ENCODE assay signal across 18 cellular contexts in genomic region chr6:1383729-1384548, GRCh38. TPM values are rescaled to one million over a fixed set of nuclear protein-coding genes. Genes with fewer than 3 reads are reported as not detected.
DNase-seq lines count a peak whose midpoint lies in the region; ATAC-seq, FAIRE-seq and TF ChIP-seq lines count a peak whose summit lies in the region.
"Had no signal": no experiment of that assay in that cellular context is flagged by ENCODE, and none has a peak within 500 bp of the region (broad histone marks: within the 10 kb centered on the region; RNA-seq: fewer than 3 reads in every experiment).

No MANE protein-coding gene starts in this region.

- H3K36me3 ChIP-seq in NT2/D1 (ENCODE audit: insufficient read depth, insufficient read length, low read length) (no peaks in the 10 kb centered on the region), endothelial cell of umbilical vein (ENCODE audit: control insufficient read depth in 2 of 2, extremely low read depth in 1 of 2, insufficient read depth in 2 of 2, low read length in 2 of 2) (no peaks in the 10 kb centered on the region), brain microvascular endothelial cell (replicated peaks) (no peaks in the 10 kb centered on the region)
- H3K36me3 ChIP-seq: uterus had no signal

- peaks cover 97% of the 10 kb centered on the region for H3K27me3 ChIP-seq in NT2/D1 (ENCODE audit: insufficient read depth, insufficient read length)
- H3K27me3 ChIP-seq in endothelial cell of umbilical vein (ENCODE audit: control insufficient read depth in 2 of 2, insufficient read depth in 2 of 2, low read length in 2 of 2) = peaks cover 89 to 96% of the 10 kb centered on the region in 2 experiments
- peaks cover 86% of the 10 kb centered on the region for H3K27me3 ChIP-seq in brain microvascular endothelial cell (replicated peaks)

- no peaks in the 10 kb centered on the region for H3K9me1 ChIP-seq in endothelial cell of umbilical vein (replicated peaks; ENCODE audit: control insufficient read depth, extremely low read depth, insufficient read depth, low read length)

- H3K9me3 ChIP-seq in NT2/D1 (ENCODE audit: insufficient read depth, low read length) (no peaks in the 10 kb centered on the region), endothelial cell of umbilical vein (replicated peaks; ENCODE audit: control insufficient read depth, insufficient read depth, low read length) (no peaks in the 10 kb centered on the region)
- H3K9me3 ChIP-seq: uterus had no signal

- ATAC-seq in activated CD4-positive, CD25-positive, alpha-beta regulatory T cell treated with anti-CD3 and anti-CD28 coated beads, Interleukin-2, amount 50 U/mL, for 24 hours = no peak
- ATAC-seq: SK-N-SH treated with all-trans-retinoic acid at 6 μM for 48 hours had no signal

- H2AFZ ChIP-seq in endothelial cell of umbilical vein (ENCODE audit: low read depth, low read length) = no peak overlapping the region

- TF ChIP-seq POLR2A in endothelial cell of umbilical vein (IDR thresholded peaks at IDR 0.05; ENCODE audit: low read depth, low read length) = no peak

- H3K27ac Mint-ChIP-seq in mesothelial cell of epicardium (no peak overlapping the region), type B pancreatic cell (no peak overlapping the region)
- H3K27ac Mint-ChIP-seq: activated naive CD8-positive, alpha-beta T cell treated with anti-CD3 and anti-CD28 coated beads for 36 hours; CD4-positive, alpha-beta memory T cell had no signal

- H3K9me3 Mint-ChIP-seq in mesothelial cell of epicardium (no peaks in the 10 kb centered on the region), type B pancreatic cell (no peaks in the 10 kb centered on the region)
- H3K9me3 Mint-ChIP-seq: activated naive CD8-positive, alpha-beta T cell treated with anti-CD3 and anti-CD28 coated beads for 36 hours had no signal

- in situ Hi-C loops in brain microvascular endothelial cell (cut with HindIII; ENCODE audit: low pct_ligation_motif_present, low sequenced_read_pairs) = no loop called here

- intact Hi-C loops in endothelial cell of umbilical vein (cut with micrococcal nuclease) = loop anchor here (5.0 kb wide), 1 partner anchor 1197 kb away; no protein-coding TSS in a partner anchor

- H3K9ac ChIP-seq in NT2/D1 (ENCODE audit: insufficient read length, low read depth) (peak overlapping the region; percentile 61), endothelial cell of umbilical vein (replicated peaks; ENCODE audit: extremely low read depth, insufficient read depth, low read length) (no peak overlapping the region)

- CTCF ChIA-PET in endothelial cell of umbilical vein (lab: Charles Lee) = interaction anchor here (0.9 to 5.3 kb wide), 4 partner anchors 53 to 1195 kb away, joined by 3 to 58 read pairs (median 3); no protein-coding TSS in a partner anchor

- H3K4me3 ChIP-seq in NT2/D1 (ENCODE audit: insufficient read length, low read depth) (peak overlapping the region; percentile 21), endothelial cell of umbilical vein (replicated peaks in 1 of 3; ENCODE audit: insufficient read depth in 1 of 3, low read depth in 1 of 3, low read length in 3 of 3) (no peak overlapping the region), brain microvascular endothelial cell (ENCODE audit: low read depth, low read length) (no peak overlapping the region)
- H3K4me3 ChIP-seq: uterus had no signal

- TF ChIP-seq CTCF in endothelial cell of umbilical vein (IDR thresholded peaks at IDR 0.05; ENCODE audit: extremely low read depth in 1 of 2, insufficient read depth in 1 of 2, low read depth in 1 of 2, low read length in 2 of 2) (no peak), mesothelial cell of epicardium (IDR thresholded peaks at IDR 0.05; ENCODE audit: unreplicated experiment) (peak; percentile 1), type B pancreatic cell (conservative IDR thresholded peaks at IDR 0.05) (no peak), brain microvascular endothelial cell (IDR thresholded peaks at IDR 0.05; ENCODE audit: low read depth, low read length, missing control alignments) (no peak)

- H3K27ac ChIP-seq in endothelial cell of umbilical vein (ENCODE audit: insufficient read depth, low read depth, low read length) (no peak overlapping the region), brain microvascular endothelial cell (no peak overlapping the region)
- H3K27ac ChIP-seq: uterus, VCaP had no signal

- H3K4me1 Mint-ChIP-seq in mesothelial cell of epicardium (peaks cover 8% of the 10 kb centered on the region), type B pancreatic cell (ENCODE audit: unreplicated experiment) (peaks cover 20% of the 10 kb centered on the region)

- no peaks in the 10 kb centered on the region for H4K20me1 ChIP-seq in endothelial cell of umbilical vein (replicated peaks; ENCODE audit: control insufficient read depth, extremely low read depth, insufficient read depth, low read length)

- H3K4me2 ChIP-seq in endothelial cell of umbilical vein (ENCODE audit: insufficient read depth, low read length) = no peak overlapping the region

- DNase-seq in NT2/D1 (ENCODE audit: low read depth, low spot score) (no peak), endothelial cell of umbilical vein (ENCODE audit: low read depth, low spot score) (no peak), mesothelial cell of epicardium (ENCODE audit: low spot score in 2 of 2, unreplicated experiment in 2 of 2) (no peak), type B pancreatic cell (ENCODE audit: extremely low spot score, unreplicated experiment) (no peak), brain microvascular endothelial cell (no peak), C1 segment of cervical spinal cord (lab: John Stamatoyannopoulos, UW) (no peak)
- DNase-seq: activated naive CD8-positive, alpha-beta T cell treated with anti-CD3 and anti-CD28 coated beads for 36 hours; CD4-positive, alpha-beta memory T cell; erythroblast; IMR-90; mammary epithelial cell; NCI-H2227 treated with DMSO at 0.1 percent for 48 hours; uterus had no signal

- H3K36me3 Mint-ChIP-seq in mesothelial cell of epicardium (no peaks in the 10 kb centered on the region), type B pancreatic cell (no peaks in the 10 kb centered on the region)
- H3K36me3 Mint-ChIP-seq: activated naive CD8-positive, alpha-beta T cell treated with anti-CD3 and anti-CD28 coated beads for 36 hours; CD4-positive, alpha-beta memory T cell had no signal

- POLR2A ChIA-PET in endothelial cell of umbilical vein (lab: Charles Lee) = no interaction called here

- no peaks in the 10 kb centered on the region for H3K79me2 ChIP-seq in endothelial cell of umbilical vein (ENCODE audit: control insufficient read depth, insufficient read depth, low read length)

- BruUV-seq in endothelial cell of umbilical vein (replicated peaks; lab: Mats Ljungman, UMichigan) = no TSS peak

- H3K27me3 Mint-ChIP-seq in mesothelial cell of epicardium (ENCODE audit: low read depth) = peaks cover 95% of the 10 kb centered on the region
- H3K27me3 Mint-ChIP-seq in type B pancreatic cell = peaks cover 90% of the 10 kb centered on the region

- FAIRE-seq in endothelial cell of umbilical vein (lab: Jason Lieb, UNC) = no peak
- FAIRE-seq: GM19239 had no signal

- H3K4me3 Mint-ChIP-seq in mesothelial cell of epicardium (no peak overlapping the region), type B pancreatic cell (peak overlapping the region; percentile 60)

- dilution Hi-C loops in endothelial cell of umbilical vein (cut with MboI; ENCODE audit: extremely low pct_ligation_motif_present, low sequenced_read_pairs) = no loop called here

- H3K4me1 ChIP-seq in NT2/D1 (ENCODE audit: insufficient read depth, insufficient read length) (peaks cover 7% of the 10 kb centered on the region), endothelial cell of umbilical vein (ENCODE audit: control insufficient read depth, extremely low read depth, insufficient read depth, low read length) (no peaks in the 10 kb centered on the region)

TF ChIP-seq in endothelial cell of umbilical vein, 7 proteins besides CTCF, POLR2A, EP300 and RAD21:
- TF ChIP-seq POLR2AphosphoS5 (IDR thresholded peaks at IDR 0.05; ENCODE audit: insufficient read depth, low read depth, low read length) (no peak), FOS (IDR thresholded peaks at IDR 0.05; ENCODE audit: borderline replicate concordance, insufficient read depth, low read length) (no peak), MYC (IDR thresholded peaks at IDR 0.05; ENCODE audit: low read depth, low read length) (no peak), MAX (IDR thresholded peaks at IDR 0.05; ENCODE audit: insufficient read depth, insufficient read length) (no peak), GATA2 (IDR thresholded peaks at IDR 0.05; ENCODE audit: insufficient read depth, insufficient read length, low read depth, low read length) (no peak), EZH2 (IDR thresholded peaks at IDR 0.05; ENCODE audit: borderline replicate concordance, low read depth, low read length, severe bottlenecking) (peak; percentile 23), JUN (IDR thresholded peaks at IDR 0.05; ENCODE audit: borderline replicate concordance, insufficient read depth, insufficient read length, low read depth) (no peak)
TF ChIP-seq in endothelial cell of umbilical vein: peak in this region for 1.

RNA-seq across cellular contexts. Expression of gene FOXF2, which starts 5.4 kb away (rescaled TPM):
- total RNA-seq in endothelial cell of umbilical vein (not detected in 2 replicates), mesothelial cell of epicardium (0.13 to 0.27 TPM in 2 of 3 replicates, not detected in the other), type B pancreatic cell (ENCODE audit: low replicate concordance) (2.1 and 8.1 TPM in 2 replicates)
- polyA plus RNA-seq in endothelial cell of umbilical vein = not detected in 2 replicates
- not detected in 2 replicates for polyA plus RNA-seq in endothelial cell of umbilical vein (2011; cell fraction: cytosol; rRNA removed)
- polyA plus RNA-seq in endothelial cell of umbilical vein (2011; cell fraction: nucleus; rRNA removed) = not detected in 2 replicates
- not detected in 2 replicates for polyA plus RNA-seq in endothelial cell of umbilical vein (2012)
- polyA minus RNA-seq in endothelial cell of umbilical vein = not detected in 2 replicates
- polyA minus RNA-seq in endothelial cell of umbilical vein (2011; cell fraction: cytosol; rRNA and poly(A)+ RNA removed) = 25.9 TPM
- 0.19 TPM in 1 of 2 replicates, not detected in the other for polyA minus RNA-seq in endothelial cell of umbilical vein (2011; cell fraction: nucleus; rRNA and poly(A)+ RNA removed)
- total RNA-seq: activated naive CD8-positive, alpha-beta T cell treated with anti-CD3 and anti-CD28 coated beads for 36 hours; CD4-positive, alpha-beta memory T cell; G401; mammary epithelial cell; uterus had no signal
- polyA plus RNA-seq: CD4-positive, alpha-beta memory T cell had no signal
